8 cellular contexts compared by ENCODE assay signal in the genomic region with DNA sequence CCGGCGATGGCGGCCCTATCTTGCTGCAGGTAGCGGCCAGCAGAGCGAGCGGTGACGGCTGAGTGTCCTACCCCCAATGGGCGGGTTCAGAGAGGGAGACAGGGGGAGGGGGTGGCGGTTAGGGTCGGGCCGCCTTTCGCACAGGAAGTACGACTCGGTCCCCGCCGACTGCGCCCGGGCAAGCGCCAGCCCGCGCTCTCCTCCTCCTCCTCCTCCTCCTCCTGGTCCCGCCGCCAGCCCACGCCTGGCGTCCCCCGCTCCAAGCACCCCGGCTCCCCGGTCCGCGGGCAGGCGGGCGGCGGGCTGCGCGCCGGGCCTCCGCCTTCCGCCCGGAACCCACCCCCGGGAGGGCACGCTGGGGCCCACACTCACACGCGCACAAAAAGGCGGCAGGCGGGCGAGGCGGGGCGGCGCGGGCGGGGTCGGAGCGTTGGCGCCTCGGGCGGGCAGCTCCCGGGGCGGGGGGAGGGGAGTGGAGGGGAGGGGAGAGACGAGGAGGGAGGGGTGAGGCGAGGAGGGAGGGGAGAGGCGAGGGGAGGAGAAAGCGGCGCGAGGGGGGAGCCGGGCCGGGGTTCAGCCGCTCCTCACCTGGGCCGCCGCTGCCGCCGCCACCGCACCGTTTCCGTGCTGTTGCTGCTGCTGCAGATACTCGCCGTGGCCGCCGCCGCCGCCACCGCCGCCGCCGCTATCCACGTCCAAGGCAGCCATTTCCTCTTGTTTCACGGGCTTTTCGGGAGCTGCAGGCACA. TPM values are rescaled to one million over a fixed set of nuclear protein-coding genes. Genes with fewer than 3 reads are reported as not detected.
DNase-seq lines count a peak whose midpoint lies in the region; ATAC-seq, FAIRE-seq and TF ChIP-seq lines count a peak whose summit lies in the region.

No MANE protein-coding gene starts in this region.

- DNase-seq in GM12891 (ENCODE audit: insufficient read length, low spot score) (peak; percentile 67), NCI-H1436 treated with DMSO at 0.1 percent for 48 hours (lab: John Stamatoyannopoulos, UW) (peak; percentile 27), T-helper 1 cell (peak; percentile 86 to 94 (median 90)), amniotic stem cell (lab: John Stamatoyannopoulos, UW) (peak; percentile 73), left ventricle myocardium superior (peak; percentile 95), pulmonary artery endothelial cell (ENCODE audit: low read depth, low spot score) (peak; percentile 50), urothelium cell line (ENCODE audit: low spot score) (peak; percentile 87)

- intact Hi-C loops in left ventricle myocardium superior (cut with micrococcal nuclease): no loop called here

- peak; percentile 56 for ATAC-seq in HG02759 (IDR thresholded peaks at IDR 0.05; ENCODE audit: unreplicated experiment)
- ATAC-seq in left ventricle myocardium superior: peak; percentile 67

- FAIRE-seq in GM12891 (lab: Jason Lieb, UNC): peak; percentile 96
- peak; percentile 79 for FAIRE-seq in urothelium cell line (lab: Jason Lieb, UNC)

- TF ChIP-seq POLR2A in GM12891 (IDR thresholded peaks at IDR 0.05; ENCODE audit: low read depth, low read length): peak; percentile 51; the same call in 1 of the 2 replicates

TF ChIP-seq in GM12891, 5 proteins besides CTCF, POLR2A, EP300 and RAD21:
- TF ChIP-seq POLR2AphosphoS5 (IDR thresholded peaks at IDR 0.05; ENCODE audit: low read depth, low read length) (peak; percentile 66; the same call in 1 of the 2 replicates), TAF1 (IDR thresholded peaks at IDR 0.05; ENCODE audit: low read depth, low read length) (no peak), PAX5 (IDR thresholded peaks at IDR 0.05; ENCODE audit: insufficient read depth, low read length, severe bottlenecking) (peak; percentile 3), SPI1 (IDR thresholded peaks at IDR 0.05; ENCODE audit: low read depth, low read length) (peak; percentile 22; the same call in 1 of the 2 replicates), POU2F2 (IDR thresholded peaks at IDR 0.05; ENCODE audit: low read depth, low read length) (peak; percentile 54)

RNA-seq across cellular contexts. Expression of gene SP3, which starts 1.2 kb away (rescaled TPM):
- polyA plus RNA-seq in GM12891 (2012; ENCODE audit: low read depth, missing spikeins): 19.9 TPM
- total RNA-seq in left ventricle myocardium superior: 36.7 TPM
- 98.3 and 126 TPM in 2 replicates for total RNA-seq in pulmonary artery endothelial cell

Comparison
In these comparisons a context has a peak if more than half of its experiments do, and no peak if none do; other contexts are left out.
1. Peak in every context shown above with its lines: DNase-seq and ATAC-seq.
2. DNase-seq: peak in every context shown above with its lines; median percentile 95 in left ventricle myocardium superior; 90 in T-helper 1 cell; 87 in urothelium cell line; 73 in amniotic stem cell; 67 in GM12891; 50 in pulmonary artery endothelial cell; 27 in NCI-H1436 treated with DMSO at 0.1 percent for 48 hours.